ENCODE assay signal across 1 cellular context in genomic region chr6:75344021-75344420, GRCh38.
TF ChIP-seq lines count a peak whose summit lies in the region.

No MANE protein-coding gene starts in this region.

TF ChIP-seq in H1, 55 proteins besides CTCF, POLR2A, EP300 and RAD21 (continued from another document):
- TF ChIP-seq CHD7 (IDR thresholded peaks at IDR 0.05; ENCODE audit: insufficient replicate concordance, low read length) (no peak), RFX5 (IDR thresholded peaks at IDR 0.05; ENCODE audit: borderline replicate concordance, low read depth, low read length) (no peak), JUND (IDR thresholded peaks at IDR 0.05; ENCODE audit: low read length) (no peak), BACH1 (IDR thresholded peaks at IDR 0.05; ENCODE audit: low read length) (no peak), SP1 (IDR thresholded peaks at IDR 0.05; ENCODE audit: low read depth, low read length) (no peak), ASH2L (IDR thresholded peaks at IDR 0.05; ENCODE audit: low read length) (no peak), RNF2 (IDR thresholded peaks at IDR 0.05; ENCODE audit: borderline replicate concordance, low read depth, low read length, missing control alignments, poor library complexity, severe bottlenecking) (no peak), RXRA (IDR thresholded peaks at IDR 0.05; ENCODE audit: insufficient read depth, low read depth, low read length) (no peak), GTF2F1 (IDR thresholded peaks at IDR 0.05; ENCODE audit: borderline replicate concordance, low read depth, low read length) (no peak), CHD2 (IDR thresholded peaks at IDR 0.05; ENCODE audit: low read length) (no peak), CBX8 (IDR thresholded peaks at IDR 0.05; ENCODE audit: borderline replicate concordance, low read depth, low read length) (no peak)
TF ChIP-seq in H1: peak in this region for 0.
